2 cellular contexts compared by ENCODE assay signal in genomic region chr1:172855841-172856382, GRCh38.
TF ChIP-seq lines count a peak whose summit lies in the region.

No MANE protein-coding gene starts in this region.

TF ChIP-seq in IMR-90, 13 proteins besides CTCF, POLR2A, EP300 and RAD21 (continued from another document):
- TF ChIP-seq USF2 (IDR thresholded peaks at IDR 0.05; ENCODE audit: low read depth, low read length): no peak
- TF ChIP-seq MAFK (IDR thresholded peaks at IDR 0.05; ENCODE audit: low read depth, low read length): no peak
- no peak for TF ChIP-seq NFE2L2 (IDR thresholded peaks at IDR 0.05; ENCODE audit: low read depth, low read length)
- TF ChIP-seq CEBPB (IDR thresholded peaks at IDR 0.05; ENCODE audit: low read depth, low read length): no peak
- TF ChIP-seq RFX5 (IDR thresholded peaks at IDR 0.05; ENCODE audit: low read depth, low read length): no peak
- no peak for TF ChIP-seq MAZ (IDR thresholded peaks at IDR 0.05; ENCODE audit: borderline replicate concordance, low read depth, low read length)
- TF ChIP-seq MXI1 (IDR thresholded peaks at IDR 0.05; ENCODE audit: borderline replicate concordance, low read depth, low read length): no peak
- no peak for TF ChIP-seq RCOR1 (IDR thresholded peaks at IDR 0.05; ENCODE audit: insufficient replicate concordance, low read length)
TF ChIP-seq in IMR-90: peak in this region for 0.

TF ChIP-seq in WTC11, 78 proteins besides CTCF, POLR2A, EP300 and RAD21 (continued from another document):
- TF ChIP-seq ZMAT4 (CRISPR knock-in tag; IDR thresholded peaks at IDR 0.05): no peak
- no peak for TF ChIP-seq HMGA2 (CRISPR knock-in tag; IDR thresholded peaks at IDR 0.05)
- TF ChIP-seq PRRX2 (CRISPR knock-in tag; IDR thresholded peaks at IDR 0.05): no peak
- no peak for TF ChIP-seq KAT7 (CRISPR knock-in tag; IDR thresholded peaks at IDR 0.05; ENCODE audit: borderline replicate concordance)
- TF ChIP-seq ATF2 (CRISPR knock-in tag; IDR thresholded peaks at IDR 0.05; ENCODE audit: borderline replicate concordance, low read depth): no peak
- no peak for TF ChIP-seq SMAD4 (CRISPR knock-in tag; IDR thresholded peaks at IDR 0.05)
